ENCODE assay signal across 8 cellular contexts in genomic region chr9:69758001-69758730, GRCh38. TPM values are rescaled to one million over a fixed set of nuclear protein-coding genes. Genes with fewer than 3 reads are reported as not detected.
DNase-seq lines count a peak whose midpoint lies in the region; ATAC-seq and TF ChIP-seq lines count a peak whose summit lies in the region.

No MANE protein-coding gene starts in this region.

- ATAC-seq in HCT116 (no peak), upper lobe of left lung (ENCODE audit: low FRiP score in 2 of 2) (no peak), sciatic nerve (no peak)

- no peak for TF ChIP-seq RAD21 in HCT116 (IDR thresholded peaks at IDR 0.05; ENCODE audit: low read depth)

- intact Hi-C loops in HCT116 (cut with micrococcal nuclease) (loop anchor here (5.0 kb wide), 1 partner anchor 86 kb away; the partner anchor contains the start of gene APBA1), sciatic nerve (cut with DNase I) (no loop called here)

- H3K27ac Mint-ChIP-seq in T-helper 2 cell treated with Interferon-gamma antibody and Interleukin-4, amounts not matched to agents 5 μg/mL and 100 μg/mL, for 36 hours, result peak overlapping the region; percentile 62

- H3K9ac ChIP-seq in HCT116 (ENCODE audit: low read length), result no peak overlapping the region

- H3K27me3 ChIP-seq in HCT116 (ENCODE audit: insufficient read depth, low read length), result no peaks in the 10 kb centered on the region
- H3K27me3 ChIP-seq in hepatocyte, result no peaks in the 10 kb centered on the region
- H3K27me3 ChIP-seq in upper lobe of left lung, result no peaks in the 10 kb centered on the region

- H3K4me2 ChIP-seq in HCT116 (ENCODE audit: low read length) (peak overlapping the region; percentile 85), hepatocyte (peak overlapping the region; percentile 85)

- H3K36me3 ChIP-seq in HCT116 (ENCODE audit: control insufficient read depth in 1 of 2, insufficient read depth in 2 of 2, low read length in 2 of 2) (no peaks in the 10 kb centered on the region), hepatocyte (replicated peaks; ENCODE audit: insufficient read depth, low read depth) (no peaks in the 10 kb centered on the region), upper lobe of left lung (no peaks in the 10 kb centered on the region)

- no peak for DNase-seq in AG09309 (ENCODE audit: low read depth)
- DNase-seq in HCT116 (ENCODE audit: low read depth, low spot score), result no peak
- no peak for DNase-seq in T-helper 2 cell treated with Interferon-gamma antibody and Interleukin-4, amounts not matched to agents 5 μg/mL and 100 μg/mL, for 36 hours (ENCODE audit: low spot score)
- no peak for DNase-seq in hepatocyte (ENCODE audit: low spot score)
- DNase-seq in upper lobe of left lung, result no peak
- DNase-seq in sciatic nerve (ENCODE audit: low spot score), result no peak
- no peak for DNase-seq in GM10266 (ENCODE audit: extremely low spot score)
- DNase-seq in activated CD8-positive, alpha-beta memory T cell treated with anti-CD3 and anti-CD28 coated beads, Interleukin-2, amount 50 U/mL, for 4 hours, result no peak

- H3K27ac ChIP-seq in HCT116 (ENCODE audit: low read depth, low read length), result no peak overlapping the region
- peak overlapping the region; percentile 33 for H3K27ac ChIP-seq in hepatocyte
- H3K27ac ChIP-seq in upper lobe of left lung, result no peak overlapping the region

- CTCF ChIA-PET in HCT116 (lab: Charles Lee), result no interaction called here

- H4K20me1 ChIP-seq in HCT116 (ENCODE audit: insufficient read depth), result no peaks in the 10 kb centered on the region
- peaks cover 3% of the 10 kb centered on the region for H4K20me1 ChIP-seq in hepatocyte (ENCODE audit: insufficient read depth, poor library complexity, severe bottlenecking)

- peaks cover 60% of the 10 kb centered on the region for H3K79me2 ChIP-seq in HCT116 (ENCODE audit: insufficient read depth, low read length)
- peaks cover 60% of the 10 kb centered on the region for H3K79me2 ChIP-seq in hepatocyte

- peak overlapping the region; percentile 10; the same call in 1 of the 2 replicates for H3K4me3 ChIP-seq in AG09309 (ENCODE audit: control insufficient read depth, low read depth, low read length)
- H3K4me3 ChIP-seq in HCT116 (replicated peaks in 1 of 2; ENCODE audit: low read depth in 1 of 2, low read length in 2 of 2), result peak overlapping the region; percentile 15 to 19; a peak in 2 of 4 replicates
- peak overlapping the region; percentile 73 for H3K4me3 ChIP-seq in hepatocyte
- peak overlapping the region in 3 of 4 donors; percentile 57 to 90 (median 76) for H3K4me3 ChIP-seq in upper lobe of left lung

- no peaks in the 10 kb centered on the region for H3K9me2 ChIP-seq in HCT116 (ENCODE audit: insufficient read depth)
- no peaks in the 10 kb centered on the region for H3K9me2 ChIP-seq in hepatocyte (replicated peaks; ENCODE audit: insufficient read depth)

- no peak for TF ChIP-seq EP300 in upper lobe of left lung (IDR thresholded peaks at IDR 0.05)

- peak overlapping the region; percentile 96 for H3K4me3 Mint-ChIP-seq in T-helper 2 cell treated with Interferon-gamma antibody and Interleukin-4, amounts not matched to agents 5 μg/mL and 100 μg/mL, for 36 hours

- TF ChIP-seq POLR2A in HCT116 (IDR thresholded peaks at IDR 0.05; ENCODE audit: borderline replicate concordance, extremely low read depth, insufficient read depth, insufficient read length) (no peak), upper lobe of left lung (IDR thresholded peaks at IDR 0.05) (peak in 1 of 4 donors; percentile 22)

- H2AFZ ChIP-seq in HCT116 (ENCODE audit: low read depth, low read length, poor library complexity, severe bottlenecking) (no peak overlapping the region), hepatocyte (no peak overlapping the region)

- peaks cover 30% of the 10 kb centered on the region for H3K4me1 Mint-ChIP-seq in T-helper 2 cell treated with Interferon-gamma antibody and Interleukin-4, amounts not matched to agents 5 μg/mL and 100 μg/mL, for 36 hours (ENCODE audit: low read depth)

- peaks cover 40% of the 10 kb centered on the region for H3K36me3 Mint-ChIP-seq in T-helper 2 cell treated with Interferon-gamma antibody and Interleukin-4, amounts not matched to agents 5 μg/mL and 100 μg/mL, for 36 hours (ENCODE audit: low read depth)

- no TSS peak for BruUV-seq in HCT116 (replicated peaks; lab: Mats Ljungman, UMichigan)

- TF ChIP-seq CTCF in AG09309 (IDR thresholded peaks at IDR 0.05; ENCODE audit: control insufficient read depth, insufficient read depth, low read depth, low read length, missing control alignments) (no peak), HCT116 (IDR thresholded peaks at IDR 0.05 in 2 of 3, conservative IDR thresholded peaks at IDR 0.05 in 1 of 3; ENCODE audit: borderline replicate concordance in 1 of 3, insufficient read depth in 1 of 3, low read depth in 2 of 3, low read length in 2 of 3) (no peak), hepatocyte (IDR thresholded peaks at IDR 0.05; ENCODE audit: poor library complexity) (no peak), upper lobe of left lung (IDR thresholded peaks at IDR 0.05) (no peak), GM10266 (IDR thresholded peaks at IDR 0.05; ENCODE audit: control insufficient read depth, insufficient read depth, low read depth, missing control alignments) (no peak)

- RAD21 ChIA-PET in HCT116 (lab: Charles Lee; ENCODE audit: low non-redundant PET in 1 of 2, low total read pairs in 2 of 2, uncharacterized antibody in 2 of 2, unreplicated experiment in 2 of 2), result no interaction called here

- H3K9me3 ChIP-seq in HCT116 (ENCODE audit: control insufficient read depth in 1 of 2, insufficient read depth in 1 of 2, low read depth in 1 of 2, low read length in 2 of 2) (no peaks in the 10 kb centered on the region), hepatocyte (ENCODE audit: low read depth) (no peaks in the 10 kb centered on the region), upper lobe of left lung (no peaks in the 10 kb centered on the region)

- no peaks in the 10 kb centered on the region for H3K27me3 Mint-ChIP-seq in T-helper 2 cell treated with Interferon-gamma antibody and Interleukin-4, amounts not matched to agents 5 μg/mL and 100 μg/mL, for 36 hours (ENCODE audit: low read depth)

- 37% methylated on average over 6 of the region's 6 CpGs for WGBS in hepatocyte (ENCODE audit: low lambda C conversion rate, missing lambda C conversion rate)
- WGBS in upper lobe of left lung, 2 donors, result 49 to 51% methylated on average over 6 of the region's 6 CpGs

- POLR2A ChIA-PET in HCT116 (lab: Charles Lee), result interaction anchor here (0.5 kb wide), 1 partner anchor 10 kb away, joined by 3 read pairs; no protein-coding TSS in a partner anchor

- no peaks in the 10 kb centered on the region for H3K9me3 Mint-ChIP-seq in T-helper 2 cell treated with Interferon-gamma antibody and Interleukin-4, amounts not matched to agents 5 μg/mL and 100 μg/mL, for 36 hours

- H3K4me1 ChIP-seq in HCT116 (ENCODE audit: control insufficient read depth in 1 of 2, insufficient read depth in 2 of 2, low read length in 2 of 2) (peaks cover 6 to 9% of the 10 kb centered on the region in 2 experiments; a peak in 3 of 4 replicates), hepatocyte (ENCODE audit: insufficient read depth) (peaks cover 21% of the 10 kb centered on the region), upper lobe of left lung (peaks cover 13 to 23% (median 22%) of the 10 kb centered on the region in 4 donors)

TF ChIP-seq in HCT116, 20 proteins besides CTCF, POLR2A, EP300 and RAD21 (continues in another document):
- TF ChIP-seq SIN3A (IDR thresholded peaks at IDR 0.05; ENCODE audit: low read depth) (no peak), ZNF274 (IDR thresholded peaks at IDR 0.05; ENCODE audit: low read depth, low read length) (no peak), ELF1 (IDR thresholded peaks at IDR 0.05; ENCODE audit: borderline replicate concordance, low read depth) (no peak), CEBPB (IDR thresholded peaks at IDR 0.05; ENCODE audit: low read depth) (no peak), EGR1 (IDR thresholded peaks at IDR 0.05; ENCODE audit: low read depth) (no peak), EZH2phosphoT487 (IDR thresholded peaks at IDR 0.05; ENCODE audit: borderline replicate concordance) (no peak), JUND (IDR thresholded peaks at IDR 0.05) (no peak), CBX3 (IDR thresholded peaks at IDR 0.05; ENCODE audit: low read depth) (no peak), SP1 (IDR thresholded peaks at IDR 0.05; ENCODE audit: low read depth) (no peak), YY1 (IDR thresholded peaks at IDR 0.05; ENCODE audit: extremely low read depth, insufficient replicate concordance, low read depth, low read length) (no peak)
- TF ChIP-seq, protein P1, sequence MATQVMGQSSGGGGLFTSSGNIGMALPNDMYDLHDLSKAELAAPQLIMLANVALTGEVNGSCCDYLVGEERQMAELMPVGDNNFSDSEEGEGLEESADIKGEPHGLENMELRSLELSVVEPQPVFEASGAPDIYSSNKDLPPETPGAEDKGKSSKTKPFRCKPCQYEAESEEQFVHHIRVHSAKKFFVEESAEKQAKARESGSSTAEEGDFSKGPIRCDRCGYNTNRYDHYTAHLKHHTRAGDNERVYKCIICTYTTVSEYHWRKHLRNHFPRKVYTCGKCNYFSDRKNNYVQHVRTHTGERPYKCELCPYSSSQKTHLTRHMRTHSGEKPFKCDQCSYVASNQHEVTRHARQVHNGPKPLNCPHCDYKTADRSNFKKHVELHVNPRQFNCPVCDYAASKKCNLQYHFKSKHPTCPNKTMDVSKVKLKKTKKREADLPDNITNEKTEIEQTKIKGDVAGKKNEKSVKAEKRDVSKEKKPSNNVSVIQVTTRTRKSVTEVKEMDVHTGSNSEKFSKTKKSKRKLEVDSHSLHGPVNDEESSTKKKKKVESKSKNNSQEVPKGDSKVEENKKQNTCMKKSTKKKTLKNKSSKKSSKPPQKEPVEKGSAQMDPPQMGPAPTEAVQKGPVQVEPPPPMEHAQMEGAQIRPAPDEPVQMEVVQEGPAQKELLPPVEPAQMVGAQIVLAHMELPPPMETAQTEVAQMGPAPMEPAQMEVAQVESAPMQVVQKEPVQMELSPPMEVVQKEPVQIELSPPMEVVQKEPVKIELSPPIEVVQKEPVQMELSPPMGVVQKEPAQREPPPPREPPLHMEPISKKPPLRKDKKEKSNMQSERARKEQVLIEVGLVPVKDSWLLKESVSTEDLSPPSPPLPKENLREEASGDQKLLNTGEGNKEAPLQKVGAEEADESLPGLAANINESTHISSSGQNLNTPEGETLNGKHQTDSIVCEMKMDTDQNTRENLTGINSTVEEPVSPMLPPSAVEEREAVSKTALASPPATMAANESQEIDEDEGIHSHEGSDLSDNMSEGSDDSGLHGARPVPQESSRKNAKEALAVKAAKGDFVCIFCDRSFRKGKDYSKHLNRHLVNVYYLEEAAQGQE (IDR thresholded peaks at IDR 0.05; ENCODE audit: low read depth), result no peak

RNA-seq across cellular contexts. Expression of gene PTAR1, which starts 1.6 kb away (rescaled TPM):
- total RNA-seq in HCT116 (2021; ENCODE audit: unreplicated experiment) (32.2 TPM), hepatocyte (69.7 and 75.1 TPM in 2 replicates), upper lobe of left lung (10 to 100 TPM; 28.5 to 94.3 (median 48.6) TPM), sciatic nerve (63.4 TPM)
- 8.4 and 9.9 TPM in 2 replicates for polyA plus RNA-seq in HCT116 (2012)
- 10.8 and 13.4 TPM in 2 replicates for polyA plus RNA-seq in hepatocyte

Comparison
In these comparisons a context has a peak if more than half of its experiments do, and no peak if none do; other contexts are left out.
1. H3K4me3 ChIP-seq: peak in every context shown above with its lines; median percentile 76 in upper lobe of left lung; 73 in hepatocyte; 17 in HCT116; 10 in AG09309.